ENCODE assay signal across 9 cellular contexts in genomic region chr20:8721098-8721497, GRCh38.
DNase-seq lines count a peak whose midpoint lies in the region; ATAC-seq, FAIRE-seq and TF ChIP-seq lines count a peak whose summit lies in the region.
"Had no signal": no experiment of that assay in that cellular context is flagged by ENCODE, and none has a peak within 500 bp of the region (broad histone marks: within the 10 kb centered on the region; RNA-seq: fewer than 3 reads in every experiment).

No MANE protein-coding gene starts in this region.

- no peak for FAIRE-seq in GM12878 (lab: Jason Lieb, UNC)

- BruUV-seq in GM12878 (replicated peaks; lab: Mats Ljungman, UMichigan) = no TSS peak

- H4K20me1 ChIP-seq in GM12878 (ENCODE audit: control insufficient read depth, insufficient read depth) = no peaks in the 10 kb centered on the region

- ATAC-seq in GM12878 (peak; percentile 86), HG03520 (IDR thresholded peaks at IDR 0.05; ENCODE audit: unreplicated experiment) (no peak)
- ATAC-seq in stimulated activated effector memory CD8-positive, alpha-beta T cell treated with anti-CD3 and anti-CD28 coated beads, Interleukin-12 subunit alpha, Interleukin-12 subunit beta, amount 100 ng/mL, for 72 hours = peak; percentile 40

- no peaks in the 10 kb centered on the region for H3K9me3 Mint-ChIP-seq in stimulated activated effector memory CD8-positive, alpha-beta T cell treated with anti-CD3 and anti-CD28 coated beads, Interleukin-12 subunit alpha, Interleukin-12 subunit beta, amount 100 ng/mL, for 72 hours
- H3K9me3 Mint-ChIP-seq: activated naive CD8-positive, alpha-beta T cell treated with anti-CD3 and anti-CD28 coated beads, Interleukin-2, amount 10 ng/mL, durations not matched to agents 7 days and 5 days had no signal

- H3K36me3 Mint-ChIP-seq in stimulated activated effector memory CD8-positive, alpha-beta T cell treated with anti-CD3 and anti-CD28 coated beads, Interleukin-12 subunit alpha, Interleukin-12 subunit beta, amount 100 ng/mL, for 72 hours = peaks cover 5% of the 10 kb centered on the region
- H3K36me3 Mint-ChIP-seq: activated naive CD8-positive, alpha-beta T cell treated with anti-CD3 and anti-CD28 coated beads, Interleukin-2, amount 10 ng/mL, durations not matched to agents 7 days and 5 days had no signal

- SMC1A ChIA-PET in GM12878 (lab: Charles Lee; ENCODE audit: uncharacterized antibody, unreplicated experiment) = interaction anchor here (0.7 to 5.0 kb wide), 25 partner anchors 8 to 785 kb away, joined by 3 to 86 read pairs (median 5); partner anchors contain the start of gene PLCB1

- TF ChIP-seq RAD21 in GM12878 (IDR thresholded peaks at IDR 0.05; ENCODE audit: insufficient read depth, low read depth, low read length) = peak; percentile 74

- intact Hi-C loops in GM12878 (cut with micrococcal nuclease; ENCODE audit: unreplicated experiment) = loop anchor here (1.0 to 5.0 kb wide), 5 partner anchors 184 to 785 kb away; partner anchors contain the start of gene PLCB1

- TF ChIP-seq EP300 in GM12878 (IDR thresholded peaks at IDR 0.05; ENCODE audit: borderline replicate concordance in 1 of 2, control insufficient read depth in 1 of 2, low read depth in 2 of 2, low read length in 2 of 2) = no peak

- no peak overlapping the region for H2AFZ ChIP-seq in GM12878 (ENCODE audit: control insufficient read depth, low read depth, low read length)

- in situ Hi-C loops in GM12878 (cut with MboI) = loop anchor here (5.0 kb wide), 2 partner anchors 584 to 679 kb away; no protein-coding TSS in a partner anchor

- no peaks in the 10 kb centered on the region for H3K4me1 ChIP-seq in GM12878 (ENCODE audit: control insufficient read depth, insufficient read depth, low read length)

- DNase-seq in activated CD4-positive, alpha-beta T cell treated with anti-CD3 and anti-CD28 coated beads for 4 hours = peak; percentile 2 to 3
- no peak for DNase-seq in activated CD4-positive, alpha-beta T cell treated with anti-CD3 and anti-CD28 coated beads, Interleukin-2, amount 50 U/mL, for 4 hours
- DNase-seq in HS-27A (ENCODE audit: low read depth) (peak; percentile 35), NCI-H748 treated with DMSO at 0.1 percent for 48 hours (lab: John Stamatoyannopoulos, UW) (peak; percentile 84), GM12878 (ENCODE audit: low read depth, low spot score) (peak; percentile 7), iPS-NIHi11 (ENCODE audit: low spot score) (peak; percentile 37)
- DNase-seq in stimulated activated effector memory CD8-positive, alpha-beta T cell treated with anti-CD3 and anti-CD28 coated beads, Interleukin-12 subunit alpha, Interleukin-12 subunit beta, amount 100 ng/mL, for 72 hours (ENCODE audit: low spot score in 2 of 2) = peak in 1 of 2 donors; percentile 8
- DNase-seq: activated naive CD8-positive, alpha-beta T cell treated with anti-CD3 and anti-CD28 coated beads, Interleukin-2, amount 10 ng/mL, durations not matched to agents 7 days and 5 days had no signal

- H3K4me1 Mint-ChIP-seq in stimulated activated effector memory CD8-positive, alpha-beta T cell treated with anti-CD3 and anti-CD28 coated beads, Interleukin-12 subunit alpha, Interleukin-12 subunit beta, amount 100 ng/mL, for 72 hours = no peaks in the 10 kb centered on the region
- H3K4me1 Mint-ChIP-seq: activated naive CD8-positive, alpha-beta T cell treated with anti-CD3 and anti-CD28 coated beads, Interleukin-2, amount 10 ng/mL, durations not matched to agents 7 days and 5 days had no signal

- no peak overlapping the region for H3K9ac ChIP-seq in GM12878 (ENCODE audit: control insufficient read depth, insufficient read depth, low read length)

- POLR2A ChIA-PET in GM12878 (lab: Charles Lee) = no interaction called here

- H3K27ac Mint-ChIP-seq in stimulated activated effector memory CD8-positive, alpha-beta T cell treated with anti-CD3 and anti-CD28 coated beads, Interleukin-12 subunit alpha, Interleukin-12 subunit beta, amount 100 ng/mL, for 72 hours = no peak overlapping the region
- H3K27ac Mint-ChIP-seq: activated naive CD8-positive, alpha-beta T cell treated with anti-CD3 and anti-CD28 coated beads, Interleukin-2, amount 10 ng/mL, durations not matched to agents 7 days and 5 days had no signal

- no peaks in the 10 kb centered on the region for H3K79me2 ChIP-seq in GM12878 (ENCODE audit: control insufficient read depth, insufficient read depth, low read length)

- 26% methylated on average over 5 of the region's 5 CpGs for WGBS in GM12878 (ENCODE audit: insufficient coverage, insufficient replicate concordance, low lambda C conversion rate, missing lambda C conversion rate)

- no peak for TF ChIP-seq POLR2A in GM12878 (IDR thresholded peaks at IDR 0.05; ENCODE audit: low read depth, low read length)

- H3K4me3 ChIP-seq in GM12878 = no peak overlapping the region

- no peaks in the 10 kb centered on the region for H3K36me3 ChIP-seq in GM12878 (ENCODE audit: control insufficient read depth in 2 of 2, insufficient read depth in 2 of 2, low read length in 1 of 2)

- no peak overlapping the region for H3K4me2 ChIP-seq in GM12878 (ENCODE audit: control insufficient read depth, insufficient read depth)

- H3K27me3 ChIP-seq in GM12878 (replicated peaks in 1 of 2; ENCODE audit: control insufficient read depth in 2 of 2, insufficient read depth in 2 of 2, low read length in 1 of 2) = peaks cover 1 to 2% of the 10 kb centered on the region in 2 experiments; a peak in 2 of 4 replicates

- no peak overlapping the region for H3K27ac ChIP-seq in GM12878 (ENCODE audit: control insufficient read depth, insufficient read depth)

- RAD21 ChIA-PET in GM12878 (lab: Charles Lee; ENCODE audit: unreplicated experiment) = interaction anchor here (0.9 to 4.2 kb wide), 11 partner anchors 13 to 785 kb away, joined by 3 to 72 read pairs (median 8); no protein-coding TSS in a partner anchor

- no peaks in the 10 kb centered on the region for H3K9me3 ChIP-seq in GM12878 (replicated peaks; ENCODE audit: control insufficient read depth, insufficient read depth, low read length)

- TF ChIP-seq CTCF in GM12878 (IDR thresholded peaks at IDR 0.05 in 2 of 3, conservative IDR thresholded peaks at IDR 0.05 in 1 of 3; ENCODE audit: control insufficient read depth in 2 of 3, extremely low read depth in 1 of 3, insufficient read depth in 1 of 3, low read depth in 3 of 3, low read length in 3 of 3) = peak; percentile 65 to 75 (median 67)

- no peak overlapping the region for H3K4me3 Mint-ChIP-seq in stimulated activated effector memory CD8-positive, alpha-beta T cell treated with anti-CD3 and anti-CD28 coated beads, Interleukin-12 subunit alpha, Interleukin-12 subunit beta, amount 100 ng/mL, for 72 hours
- H3K4me3 Mint-ChIP-seq: activated naive CD8-positive, alpha-beta T cell treated with anti-CD3 and anti-CD28 coated beads, Interleukin-2, amount 10 ng/mL, durations not matched to agents 7 days and 5 days had no signal

- CTCF ChIA-PET in GM12878 (lab: Yijun Ruan, JAX) = interaction anchor here (0.6 to 7.5 kb wide), 57 partner anchors 8 to 1606 kb away, joined by 3 to 193 read pairs (median 4); partner anchors contain the start of gene PLCB1

TF ChIP-seq in GM12878, 131 proteins besides CTCF, POLR2A, EP300 and RAD21:
- TF ChIP-seq MEF2B (IDR thresholded peaks at IDR 0.05; ENCODE audit: partially characterized antibody, poor library complexity, severe bottlenecking) = no peak
- no peak for TF ChIP-seq ZBTB4 (CRISPR knock-in tag; IDR thresholded peaks at IDR 0.05)
- peak; percentile 56; the same call in 1 of the 2 replicates for TF ChIP-seq SMC3 (IDR thresholded peaks at IDR 0.05; ENCODE audit: borderline replicate concordance, low read length)
- no peak for TF ChIP-seq USF1 (IDR thresholded peaks at IDR 0.05; ENCODE audit: borderline replicate concordance, extremely low read length, insufficient read depth, low read depth, low read length)
TF ChIP-seq in GM12878: peak in this region for 1.

Comparison
In these comparisons a context has a peak if more than half of its experiments do, and no peak if none do; other contexts are left out.
1. DNase-seq: peak in activated CD4-positive, alpha-beta T cell treated with anti-CD3 and anti-CD28 coated beads for 4 hours (2 of 2), HS-27A (single experiment), NCI-H748 treated with DMSO at 0.1 percent for 48 hours (single experiment), GM12878 (single experiment) and iPS-NIHi11 (single experiment); none in activated CD4-positive, alpha-beta T cell treated with anti-CD3 and anti-CD28 coated beads, Interleukin-2, amount 50 U/mL, for 4 hours (0 of 2).